ENCODE assay signal across 11 cellular contexts in genomic region chr17:73203135-73203787, GRCh38. TPM values are rescaled to one million over a fixed set of nuclear protein-coding genes. Genes with fewer than 3 reads are reported as not detected.
A peak's percentile ranks its signal among the peaks of the same experiment; 100 is the strongest.
DNase-seq lines count a peak whose midpoint lies in the region; ATAC-seq and TF ChIP-seq lines count a peak whose summit lies in the region.
"Had no signal": no experiment of that assay in that cellular context is flagged by ENCODE, and none has a peak within 500 bp of the region (broad histone marks: within the 10 kb centered on the region; RNA-seq: fewer than 3 reads in every experiment).

No MANE protein-coding gene starts in this region.

- ATAC-seq in GM18519 (IDR thresholded peaks at IDR 0.05; ENCODE audit: low FRiP score, unreplicated experiment) (no peak), HG03520 (IDR thresholded peaks at IDR 0.05; ENCODE audit: unreplicated experiment) (no peak)

- H3K27me3 Mint-ChIP-seq in endothelial cell (ENCODE audit: unreplicated experiment), result peaks cover 3% of the 10 kb centered on the region
- H3K27me3 Mint-ChIP-seq in nephron progenitor cell (ENCODE audit: low read depth, poor library complexity), result peaks cover 3% of the 10 kb centered on the region

- H3K4me3 Mint-ChIP-seq in endothelial cell (ENCODE audit: unreplicated experiment) (no peak overlapping the region), nephron progenitor cell (no peak overlapping the region)

- H3K36me3 Mint-ChIP-seq in endothelial cell (ENCODE audit: low read depth, unreplicated experiment) (peaks cover 42% of the 10 kb centered on the region), nephron progenitor cell (ENCODE audit: low read depth) (peaks cover 82% of the 10 kb centered on the region)

- H3K9me3 Mint-ChIP-seq in endothelial cell (ENCODE audit: unreplicated experiment) (no peaks in the 10 kb centered on the region), nephron progenitor cell (no peaks in the 10 kb centered on the region)

- peak; percentile 95 for DNase-seq in DMS53 (lab: John Stamatoyannopoulos, UW)
- DNase-seq in NCI-H2196 treated with DMSO at 0.1 percent for 48 hours (lab: John Stamatoyannopoulos, UW; ENCODE audit: unreplicated experiment), result peak; percentile 39
- DNase-seq in endothelial cell (ENCODE audit: low spot score), result no peak
- DNase-seq in nephron progenitor cell, result no peak
- DNase-seq in mesenteric fat pad (ENCODE audit: low spot score), result no peak
- DNase-seq in CD1c-positive myeloid dendritic cell (ENCODE audit: extremely low spot score), result no peak
- DNase-seq: kidney glomerular epithelial cell, NCI-H526 treated with DMSO at 0.1 percent for 48 hours, WERI-Rb-1 had no signal

- peaks cover 7% of the 10 kb centered on the region for H3K4me1 Mint-ChIP-seq in endothelial cell (ENCODE audit: unreplicated experiment)
- peaks cover 32% of the 10 kb centered on the region for H3K4me1 Mint-ChIP-seq in nephron progenitor cell

- H3K27ac Mint-ChIP-seq in endothelial cell (ENCODE audit: unreplicated experiment) (peak overlapping the region; percentile 7), nephron progenitor cell (peak overlapping the region; percentile 81)

- TF ChIP-seq CTCF in endothelial cell (IDR thresholded peaks at IDR 0.05; ENCODE audit: unreplicated experiment), result no peak
- TF ChIP-seq CTCF in nephron progenitor cell (IDR thresholded peaks at IDR 0.05), result no peak

RNA-seq across cellular contexts. Expression of gene COG1, which starts 10.4 kb away (rescaled TPM):
- 27.8 TPM for total RNA-seq in endothelial cell (ENCODE audit: unreplicated experiment)
- total RNA-seq in mesenteric fat pad, result 34.8 TPM

RNA-seq across cellular contexts. Expression of gene SSTR2, which starts 38.5 kb away (rescaled TPM):
- total RNA-seq in endothelial cell (ENCODE audit: unreplicated experiment), result 0.26 TPM
- total RNA-seq in mesenteric fat pad, result 5.7 TPM

RNA-seq across cellular contexts. Expression of gene CPSF4L, which starts 58.4 kb away (rescaled TPM):
- total RNA-seq in endothelial cell (ENCODE audit: unreplicated experiment) (not detected), mesenteric fat pad (0.61 TPM)

Comparison
In these comparisons a context has a peak if more than half of its experiments do, and no peak if none do; other contexts are left out.
1. DNase-seq: peak in DMS53 (single experiment) and NCI-H2196 treated with DMSO at 0.1 percent for 48 hours (single experiment); none in endothelial cell (single experiment), nephron progenitor cell (single experiment), mesenteric fat pad (single experiment) and CD1c-positive myeloid dendritic cell (single experiment).